ENCODE assay signal across 8 cellular contexts in the genomic region with DNA sequence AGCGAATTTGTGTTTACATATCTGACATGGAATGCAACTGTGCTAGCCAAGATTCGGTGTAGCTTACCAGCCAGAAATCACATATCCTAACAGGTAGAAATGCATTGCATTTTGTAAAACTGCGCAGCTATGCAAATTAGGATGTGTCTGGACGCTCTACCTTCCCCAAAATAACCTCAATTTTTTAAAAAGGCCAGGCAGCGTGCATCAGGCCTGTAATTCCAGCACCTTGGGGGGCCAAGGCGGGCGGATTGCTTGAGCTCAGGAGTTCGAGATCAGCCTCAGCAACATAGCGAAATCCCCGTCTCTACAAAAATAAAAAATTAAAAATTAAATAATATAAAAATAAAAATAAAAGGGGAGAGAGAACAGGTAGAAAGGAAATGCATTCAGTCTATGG.
A peak's percentile ranks its signal among the peaks of the same experiment; 100 is the strongest.
DNase-seq lines count a peak whose midpoint lies in the region; ATAC-seq and TF ChIP-seq lines count a peak whose summit lies in the region.

No MANE protein-coding gene starts in this region.

- intact Hi-C loops in CD4-positive, alpha-beta memory T cell (cut with micrococcal nuclease): loop anchor here (2.0 to 5.0 kb wide), 2 partner anchors 173 to 459 kb away; no protein-coding TSS in a partner anchor
- intact Hi-C loops in PC-3 (cut with micrococcal nuclease): loop anchor here (5.0 kb wide), 1 partner anchor 259 kb away; no protein-coding TSS in a partner anchor

- TF ChIP-seq CTCF in PC-3 (conservative IDR thresholded peaks at IDR 0.05; ENCODE audit: low read depth, low read length) (no peak), epithelial cell of proximal tubule (conservative IDR thresholded peaks at IDR 0.05; ENCODE audit: low read depth, low read length) (no peak), osteoblast (IDR thresholded peaks at IDR 0.05; ENCODE audit: extremely low read depth, low read depth, low read length) (no peak)

- no peaks in the 10 kb centered on the region for H3F3A ChIP-seq in PC-3 (ENCODE audit: low read length, unreplicated experiment)

- POLR2A ChIA-PET in CD4-positive, alpha-beta memory T cell (lab: Charles Lee; ENCODE audit: partially characterized antibody): interaction anchor here (1.5 to 1.8 kb wide), 2 partner anchors 306 to 808 kb away, joined by 7 to 10 read pairs; a partner anchor contains a TSS
- POLR2A ChIA-PET in PC-3 (lab: Charles Lee; ENCODE audit: unreplicated experiment): interaction anchor here (0.6 kb wide), 4 partner anchors 92 to 1551 kb away, joined by 6 to 7 read pairs (median 7); no protein-coding TSS in a partner anchor

- peak overlapping the region; percentile 92 to 98 (median 94) for H3K4me3 Mint-ChIP-seq in CD4-positive, alpha-beta memory T cell

- H3K27ac Mint-ChIP-seq in CD4-positive, alpha-beta memory T cell: peak overlapping the region in 6 of 7 donors; percentile 97 to 98 (median 98)

- peaks cover 4 to 13% of the 10 kb centered on the region in 2 donors for H3K36me3 Mint-ChIP-seq in CD4-positive, alpha-beta memory T cell

- H3K9me3 ChIP-seq in CD4-positive, alpha-beta memory T cell (ENCODE audit: control insufficient read depth in 1 of 2, low read length in 2 of 2): no peaks in the 10 kb centered on the region
- H3K9me3 ChIP-seq in PC-3 (ENCODE audit: low read length): no peaks in the 10 kb centered on the region
- H3K9me3 ChIP-seq in osteoblast (ENCODE audit: low read depth, low read length): no peaks in the 10 kb centered on the region

- peaks cover 8% of the 10 kb centered on the region for H3K4me1 ChIP-seq in CD4-positive, alpha-beta memory T cell (ENCODE audit: insufficient read depth, low read length)
- H3K4me1 ChIP-seq in PC-3 (ENCODE audit: insufficient read depth, low read length) (peaks cover 3% of the 10 kb centered on the region), osteoblast (ENCODE audit: insufficient read depth, low read length) (peaks cover 4% of the 10 kb centered on the region)

- peak overlapping the region; percentile 86 for H3K27ac ChIP-seq in CD4-positive, alpha-beta memory T cell (ENCODE audit: low read depth, low read length)
- peak overlapping the region; percentile 86; the same call in 1 of the 2 replicates for H3K27ac ChIP-seq in PC-3 (ENCODE audit: low read length)
- peak overlapping the region; percentile 98 for H3K27ac ChIP-seq in osteoblast (ENCODE audit: low read depth, low read length)

- H2AFZ ChIP-seq in PC-3 (ENCODE audit: low read length) (peak overlapping the region; percentile 91; the same call in 1 of the 2 replicates), osteoblast (ENCODE audit: low read length) (peak overlapping the region; percentile 92)

- CTCF ChIA-PET in CD4-positive, alpha-beta memory T cell (lab: Charles Lee; ENCODE audit: partially characterized antibody): interaction anchor here (0.9 to 1.0 kb wide), 2 partner anchors 261 to 1271 kb away, joined by 4 to 5 read pairs; no protein-coding TSS in a partner anchor
- CTCF ChIA-PET in PC-3 (lab: Charles Lee): interaction anchor here (0.6 kb wide), 1 partner anchor 306 kb away, joined by 4 read pairs; no protein-coding TSS in a partner anchor

- ATAC-seq in PC-3 (no peak), HG03565 (IDR thresholded peaks at IDR 0.05; ENCODE audit: unreplicated experiment) (no peak), HG02970 (IDR thresholded peaks at IDR 0.05; ENCODE audit: low FRiP score, unreplicated experiment) (no peak)

- peak overlapping the region; percentile 93 for H3K9ac ChIP-seq in PC-3 (ENCODE audit: low read length)

- H3K4me3 ChIP-seq in CD4-positive, alpha-beta memory T cell (ENCODE audit: low read length in 2 of 2): peak overlapping the region; percentile 84 to 97
- H3K4me3 ChIP-seq in PC-3 (ENCODE audit: low read length) (peak overlapping the region; percentile 96), epithelial cell of proximal tubule (ENCODE audit: low read depth, low read length) (peak overlapping the region; percentile 84), osteoblast (ENCODE audit: insufficient read depth, low read length) (peak overlapping the region; percentile 88)

- no peaks in the 10 kb centered on the region for H3K9me3 Mint-ChIP-seq in CD4-positive, alpha-beta memory T cell

- peaks cover 16 to 29% (median 20%) of the 10 kb centered on the region in 4 donors for H3K4me1 Mint-ChIP-seq in CD4-positive, alpha-beta memory T cell

- no peak for DNase-seq in CD4-positive, alpha-beta memory T cell
- no peak for DNase-seq in PC-3
- DNase-seq in epithelial cell of proximal tubule (ENCODE audit: low read depth): no peak
- no peak for DNase-seq in osteoblast (ENCODE audit: insufficient read length, low spot score, missing footprints)
- DNase-seq in HuH-7 (ENCODE audit: low spot score): no peak
- DNase-seq in H4 (ENCODE audit: low spot score): no peak

- H3K79me2 ChIP-seq in PC-3 (ENCODE audit: low read length) (peaks cover 42% of the 10 kb centered on the region), osteoblast (ENCODE audit: insufficient read depth, low read length) (peaks cover 39% of the 10 kb centered on the region)

- H3K4me2 ChIP-seq in PC-3 (ENCODE audit: low read length): peak overlapping the region; percentile 99
- H3K4me2 ChIP-seq in osteoblast (ENCODE audit: insufficient read depth, low read length): peak overlapping the region; percentile 92

- H3K9me2 ChIP-seq in PC-3 (replicated peaks; ENCODE audit: low read length): no peaks in the 10 kb centered on the region

- BruUV-seq in PC-3 (replicated peaks; lab: Mats Ljungman, UMichigan): no TSS peak

- no peaks in the 10 kb centered on the region for H4K20me1 ChIP-seq in PC-3 (ENCODE audit: low read length)
- no peaks in the 10 kb centered on the region for H4K20me1 ChIP-seq in osteoblast (ENCODE audit: insufficient read depth, low read length)

- no peaks in the 10 kb centered on the region for H3K27me3 ChIP-seq in CD4-positive, alpha-beta memory T cell (ENCODE audit: insufficient read depth, low read length)
- H3K27me3 ChIP-seq in PC-3 (ENCODE audit: low read length): no peaks in the 10 kb centered on the region
- no peaks in the 10 kb centered on the region for H3K27me3 ChIP-seq in osteoblast (ENCODE audit: insufficient read depth, low read length)

- H3K36me3 ChIP-seq in CD4-positive, alpha-beta memory T cell (ENCODE audit: insufficient read depth, low read length): no peaks in the 10 kb centered on the region
- H3K36me3 ChIP-seq in PC-3 (ENCODE audit: low read depth, low read length) (peaks cover 9% of the 10 kb centered on the region; the same call in 1 of the 2 replicates), osteoblast (ENCODE audit: insufficient read depth, low read length) (peaks cover 11% of the 10 kb centered on the region)

- H3K27me3 Mint-ChIP-seq in CD4-positive, alpha-beta memory T cell: no peaks in the 10 kb centered on the region
